Comparison of ENCODE assay signal across 12 cellular contexts in genomic region chr7:125529237-125529636, GRCh38.
"Had no signal": no experiment of that assay in that cellular context is flagged by ENCODE, and none has a peak within 500 bp of the region (broad histone marks: within the 10 kb centered on the region; RNA-seq: fewer than 3 reads in every experiment).

No MANE protein-coding gene starts in this region.

- H3K27me3 ChIP-seq: heart left ventricle, neutrophil had no signal

- H3K27ac ChIP-seq: heart left ventricle, neutrophil had no signal

- ATAC-seq: effector memory CD8-positive, alpha-beta T cell; heart left ventricle; mucosa of descending colon; naive thymus-derived CD8-positive, alpha-beta T cell; right cardiac atrium had no signal

- H3K36me3 ChIP-seq: heart left ventricle, neutrophil had no signal

- H3K4me1 ChIP-seq: heart left ventricle had no signal

- H3K9me3 ChIP-seq: heart left ventricle, neutrophil had no signal

- H3K4me3 ChIP-seq: heart left ventricle, mucosa of descending colon, smooth muscle cell had no signal

- H3K4me2 ChIP-seq: smooth muscle cell had no signal

- DNase-seq: effector memory CD8-positive, alpha-beta T cell; heart left ventricle; hippocampal formation; mucosa of descending colon; naive thymus-derived CD8-positive, alpha-beta T cell; posterior cingulate gyrus; right cardiac atrium; stimulated activated CD4-positive, alpha-beta T cell treated with anti-CD3 and anti-CD28 coated beads, Interleukin-2, amount 100 ng/mL, for 48 hours; stimulated activated naive CD4-positive, alpha-beta T cell treated with Interleukin-2 at 50 U/mL for 16 hours; trophoblast cell had no signal
